In the genomic region with DNA sequence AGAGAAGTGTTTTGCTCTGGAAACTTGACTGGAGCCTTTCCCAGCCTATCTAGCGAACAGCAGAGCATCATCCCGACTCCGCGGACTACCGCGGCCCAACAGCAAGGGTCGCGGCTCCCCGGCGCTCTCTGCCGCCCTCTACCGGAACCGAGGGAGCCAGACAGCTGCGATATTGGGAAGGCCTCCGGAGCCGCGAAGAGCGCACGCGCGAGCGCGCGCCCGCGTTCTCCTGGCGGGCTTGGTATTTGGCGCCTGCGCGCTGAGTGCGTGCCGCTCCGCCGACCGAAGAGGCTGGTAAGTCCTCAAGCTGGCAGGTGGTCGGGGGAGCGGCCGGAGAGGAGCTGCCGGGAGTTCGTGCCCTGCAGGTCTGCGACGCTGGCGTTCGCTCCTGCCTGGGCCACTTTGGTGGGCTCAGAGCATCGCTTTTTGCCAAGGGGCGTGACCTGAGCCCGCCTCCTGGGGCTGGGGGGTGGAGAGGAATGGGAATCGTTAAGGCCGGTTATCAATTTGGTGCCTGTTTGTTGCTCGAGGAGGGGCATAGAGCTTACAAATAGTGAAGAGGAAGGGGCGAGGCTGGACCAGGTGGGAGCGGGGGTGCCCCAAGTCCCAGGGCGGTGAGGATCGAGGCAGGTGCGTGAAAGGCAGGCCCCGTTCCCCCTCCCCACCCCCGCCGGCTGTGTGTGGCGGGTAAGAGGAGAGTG, we compare ENCODE assay signal across 1 cellular context.
A peak's percentile ranks its signal among the peaks of the same experiment; 100 is the strongest.
TF ChIP-seq lines count a peak whose summit lies in the region.

A gene with protein sequence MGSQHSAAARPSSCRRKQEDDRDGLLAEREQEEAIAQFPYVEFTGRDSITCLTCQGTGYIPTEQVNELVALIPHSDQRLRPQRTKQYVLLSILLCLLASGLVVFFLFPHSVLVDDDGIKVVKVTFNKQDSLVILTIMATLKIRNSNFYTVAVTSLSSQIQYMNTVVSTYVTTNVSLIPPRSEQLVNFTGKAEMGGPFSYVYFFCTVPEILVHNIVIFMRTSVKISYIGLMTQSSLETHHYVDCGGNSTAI (plus strand): TSS at position 257 of the 701 bp plus-strand sequence. CDS start 641 bp downstream, outside the sequence.

TF ChIP-seq in WTC11, 78 proteins besides CTCF, POLR2A, EP300 and RAD21 (continued from another document):
- TF ChIP-seq, protein P1, sequence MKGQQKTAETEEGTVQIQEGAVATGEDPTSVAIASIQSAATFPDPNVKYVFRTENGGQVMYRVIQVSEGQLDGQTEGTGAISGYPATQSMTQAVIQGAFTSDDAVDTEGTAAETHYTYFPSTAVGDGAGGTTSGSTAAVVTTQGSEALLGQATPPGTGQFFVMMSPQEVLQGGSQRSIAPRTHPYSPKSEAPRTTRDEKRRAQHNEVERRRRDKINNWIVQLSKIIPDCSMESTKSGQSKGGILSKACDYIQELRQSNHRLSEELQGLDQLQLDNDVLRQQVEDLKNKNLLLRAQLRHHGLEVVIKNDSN (CRISPR knock-in tag; IDR thresholded peaks at IDR 0.05): no peak
- TF ChIP-seq JUN (CRISPR knock-in tag; IDR thresholded peaks at IDR 0.05): no peak
- TF ChIP-seq, protein P2, sequence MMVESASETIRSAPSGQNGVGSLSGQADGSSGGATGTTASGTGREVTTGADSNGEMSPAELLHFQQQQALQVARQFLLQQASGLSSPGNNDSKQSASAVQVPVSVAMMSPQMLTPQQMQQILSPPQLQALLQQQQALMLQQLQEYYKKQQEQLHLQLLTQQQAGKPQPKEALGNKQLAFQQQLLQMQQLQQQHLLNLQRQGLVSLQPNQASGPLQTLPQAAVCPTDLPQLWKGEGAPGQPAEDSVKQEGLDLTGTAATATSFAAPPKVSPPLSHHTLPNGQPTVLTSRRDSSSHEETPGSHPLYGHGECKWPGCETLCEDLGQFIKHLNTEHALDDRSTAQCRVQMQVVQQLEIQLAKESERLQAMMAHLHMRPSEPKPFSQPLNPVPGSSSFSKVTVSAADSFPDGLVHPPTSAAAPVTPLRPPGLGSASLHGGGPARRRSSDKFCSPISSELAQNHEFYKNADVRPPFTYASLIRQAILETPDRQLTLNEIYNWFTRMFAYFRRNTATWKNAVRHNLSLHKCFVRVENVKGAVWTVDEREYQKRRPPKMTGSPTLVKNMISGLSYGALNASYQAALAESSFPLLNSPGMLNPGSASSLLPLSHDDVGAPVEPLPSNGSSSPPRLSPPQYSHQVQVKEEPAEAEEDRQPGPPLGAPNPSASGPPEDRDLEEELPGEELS (CRISPR knock-in tag; IDR thresholded peaks at IDR 0.05): peak; percentile 96
- TF ChIP-seq, protein P3, sequence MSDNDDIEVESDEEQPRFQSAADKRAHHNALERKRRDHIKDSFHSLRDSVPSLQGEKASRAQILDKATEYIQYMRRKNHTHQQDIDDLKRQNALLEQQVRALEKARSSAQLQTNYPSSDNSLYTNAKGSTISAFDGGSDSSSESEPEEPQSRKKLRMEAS (CRISPR knock-in tag; IDR thresholded peaks at IDR 0.05): peak; percentile 94
- TF ChIP-seq, protein P4, sequence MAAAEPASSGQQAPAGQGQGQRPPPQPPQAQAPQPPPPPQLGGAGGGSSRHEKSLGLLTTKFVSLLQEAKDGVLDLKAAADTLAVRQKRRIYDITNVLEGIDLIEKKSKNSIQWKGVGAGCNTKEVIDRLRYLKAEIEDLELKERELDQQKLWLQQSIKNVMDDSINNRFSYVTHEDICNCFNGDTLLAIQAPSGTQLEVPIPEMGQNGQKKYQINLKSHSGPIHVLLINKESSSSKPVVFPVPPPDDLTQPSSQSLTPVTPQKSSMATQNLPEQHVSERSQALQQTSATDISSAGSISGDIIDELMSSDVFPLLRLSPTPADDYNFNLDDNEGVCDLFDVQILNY (CRISPR knock-in tag; IDR thresholded peaks at IDR 0.05): peak; percentile 89
- TF ChIP-seq NR1H2 (CRISPR knock-in tag; IDR thresholded peaks at IDR 0.05): no peak
- no peak for TF ChIP-seq ELF4 (CRISPR knock-in tag; IDR thresholded peaks at IDR 0.05; ENCODE audit: low read depth)
- TF ChIP-seq TCF7 (CRISPR knock-in tag; IDR thresholded peaks at IDR 0.05; ENCODE audit: low read depth): no peak
- no peak for TF ChIP-seq RORB (CRISPR knock-in tag; IDR thresholded peaks at IDR 0.05)
- no peak for TF ChIP-seq ATF1 (CRISPR knock-in tag; IDR thresholded peaks at IDR 0.05)
